Comparison of ENCODE assay signal across 1 cellular context in the genomic region with DNA sequence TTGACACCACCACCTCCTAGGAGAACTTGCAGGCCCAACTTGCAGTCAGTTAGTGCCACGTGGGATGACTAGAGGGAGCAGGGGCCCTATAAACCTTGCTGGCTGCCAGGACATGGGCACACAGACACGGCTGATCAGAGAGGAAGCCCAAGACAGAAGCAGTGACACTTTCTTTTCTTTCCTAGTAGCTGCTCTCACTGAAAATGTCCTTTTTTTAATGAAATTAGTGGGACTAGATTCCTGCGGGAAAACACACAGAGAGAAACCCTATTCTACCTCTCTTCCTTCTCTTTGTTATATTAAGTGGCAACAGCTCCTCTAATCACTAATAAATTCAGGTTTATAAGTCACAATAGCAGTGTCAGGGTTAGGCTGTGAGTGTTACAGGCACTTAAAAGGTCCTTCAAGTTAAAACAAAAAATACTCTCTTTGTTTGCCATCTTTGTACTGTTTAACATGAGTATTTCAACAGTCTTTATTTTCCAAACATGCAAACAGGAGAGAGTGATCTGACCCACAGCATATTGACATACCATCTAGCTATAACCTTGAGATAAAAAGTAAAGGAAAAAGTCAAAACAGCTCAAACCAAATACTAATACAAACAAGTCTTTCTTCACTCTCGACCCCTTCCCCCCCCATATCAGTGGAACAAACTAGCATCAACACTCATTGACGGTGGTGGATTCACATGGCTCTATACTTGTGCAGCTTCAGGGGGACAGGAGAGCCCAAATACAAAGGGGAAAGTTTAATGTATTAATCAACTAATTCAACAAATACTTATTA.
TF ChIP-seq lines count a peak whose summit lies in the region.

No MANE protein-coding gene starts in this region.

TF ChIP-seq in HepG2, 621 proteins besides CTCF, POLR2A, EP300 and RAD21 (continued from another document and continues in another):
- TF ChIP-seq HNF1A (IDR thresholded peaks at IDR 0.05; ENCODE audit: low read depth) = peak; percentile 96
- TF ChIP-seq HNF1A (CRISPR knock-in tag; IDR thresholded peaks at IDR 0.05; ENCODE audit: borderline replicate concordance) = peak; percentile 98
- TF ChIP-seq ZNF513 (CRISPR knock-in tag; conservative IDR thresholded peaks at IDR 0.05) = no peak
- peak; percentile 81 for TF ChIP-seq SKI (IDR thresholded peaks at IDR 0.05; ENCODE audit: partially characterized antibody)
- TF ChIP-seq TFDP1 (CRISPR knock-in tag; IDR thresholded peaks at IDR 0.05; ENCODE audit: borderline replicate concordance) = no peak; the same call in 1 of the 2 replicates
- peak; percentile 78; the same call in 1 of the 2 replicates for TF ChIP-seq ZBTB25 (CRISPR knock-in tag; IDR thresholded peaks at IDR 0.05)
- TF ChIP-seq FOXA1 (IDR thresholded peaks at IDR 0.05) = peak; percentile 97
- TF ChIP-seq FOXA1 (CRISPR knock-in tag; IDR thresholded peaks at IDR 0.05) = peak; percentile 98
- TF ChIP-seq HNRNPK (IDR thresholded peaks at IDR 0.05; ENCODE audit: low read depth, low read length, poor library complexity, severe bottlenecking) = peak; percentile 18
- TF ChIP-seq ZNF646 (CRISPR knock-in tag; IDR thresholded peaks at IDR 0.05) = no peak
- TF ChIP-seq BHLHE40 (IDR thresholded peaks at IDR 0.05; ENCODE audit: low read length) = 0 out of 2 replicates have a peak, but pooled peaks have one; percentile 19
- TF ChIP-seq ZNF101 (CRISPR knock-in tag; IDR thresholded peaks at IDR 0.05; ENCODE audit: borderline replicate concordance, low read depth) = peak; percentile 1; the same call in 1 of the 2 replicates
- peak; percentile 69; the same call in 1 of the 2 replicates for TF ChIP-seq ZKSCAN8 (CRISPR knock-in tag; IDR thresholded peaks at IDR 0.05; ENCODE audit: borderline replicate concordance)
- TF ChIP-seq ZNF580 (CRISPR knock-in tag; IDR thresholded peaks at IDR 0.05; ENCODE audit: borderline replicate concordance, low read depth) = peak; percentile 78; the same call in 1 of the 2 replicates
- TF ChIP-seq AGO2 (optimal IDR thresholded peaks at IDR 0.05; ENCODE audit: low read depth, low read length) = no peak
- TF ChIP-seq ZFP36 (IDR thresholded peaks at IDR 0.05; ENCODE audit: borderline replicate concordance, low read depth, low read length, partially characterized antibody) = peak; percentile 26
- TF ChIP-seq ZNF3 (CRISPR knock-in tag; IDR thresholded peaks at IDR 0.05) = no peak
- peak; percentile 49; the same call in 1 of the 2 replicates for TF ChIP-seq ZNF350 (CRISPR knock-in tag; IDR thresholded peaks at IDR 0.05; ENCODE audit: borderline replicate concordance, low read depth)
- TF ChIP-seq RBFOX2 (IDR thresholded peaks at IDR 0.05; ENCODE audit: low read depth, low read length) = peak; percentile 82
- TF ChIP-seq ZGPAT (CRISPR knock-in tag; IDR thresholded peaks at IDR 0.05) = peak; percentile 97
- peak; percentile 78; the same call in 1 of the 2 replicates for TF ChIP-seq ZNF564 (CRISPR knock-in tag; IDR thresholded peaks at IDR 0.05)
- TF ChIP-seq NCOA1 (CRISPR knock-in tag; IDR thresholded peaks at IDR 0.05) = peak; percentile 99
- peak; percentile 94 for TF ChIP-seq FOXK2 (IDR thresholded peaks at IDR 0.05)
- TF ChIP-seq ZBTB1 (CRISPR knock-in tag; IDR thresholded peaks at IDR 0.05; ENCODE audit: borderline replicate concordance) = no peak
- TF ChIP-seq ZNF792 (CRISPR knock-in tag; IDR thresholded peaks at IDR 0.05) = peak; percentile 62; the same call in 1 of the 2 replicates
- peak; percentile 98 for TF ChIP-seq MED13 (CRISPR knock-in tag; IDR thresholded peaks at IDR 0.05)
- TF ChIP-seq ONECUT2 (CRISPR knock-in tag; IDR thresholded peaks at IDR 0.05) = peak; percentile 80; the same call in 1 of the 2 replicates
- no peak; the same call in 1 of the 2 replicates for TF ChIP-seq KAT7 (CRISPR knock-in tag; IDR thresholded peaks at IDR 0.05; ENCODE audit: borderline replicate concordance)
- no peak for TF ChIP-seq REL (CRISPR knock-in tag; conservative IDR thresholded peaks at IDR 0.05)
- no peak for TF ChIP-seq CBX2 (IDR thresholded peaks at IDR 0.05; ENCODE audit: low read depth, low read length)
- no peak for TF ChIP-seq CBX2 (CRISPR knock-in tag; IDR thresholded peaks at IDR 0.05; ENCODE audit: low read depth)
- TF ChIP-seq ZSCAN30 (CRISPR knock-in tag; IDR thresholded peaks at IDR 0.05) = no peak
- no peak for TF ChIP-seq ZNF547 (CRISPR knock-in tag; IDR thresholded peaks at IDR 0.05)
- TF ChIP-seq SRSF4 (IDR thresholded peaks at IDR 0.05; ENCODE audit: low read depth, low read length, poor library complexity, severe bottlenecking) = no peak
- no peak for TF ChIP-seq RAD51 (IDR thresholded peaks at IDR 0.05; ENCODE audit: borderline replicate concordance)
- TF ChIP-seq CHD4 (IDR thresholded peaks at IDR 0.05; ENCODE audit: borderline replicate concordance, low read length) = peak; percentile 65; the same call in 1 of the 2 replicates
- TF ChIP-seq HOXA3 (CRISPR knock-in tag; IDR thresholded peaks at IDR 0.05) = peak; percentile 36
- TF ChIP-seq ZNF205 (CRISPR knock-in tag; IDR thresholded peaks at IDR 0.05) = peak; percentile 67; the same call in 1 of the 2 replicates
- peak; percentile 94 for TF ChIP-seq NR2F6 (IDR thresholded peaks at IDR 0.05)
- peak; percentile 93 for TF ChIP-seq NR2F6 (CRISPR knock-in tag; IDR thresholded peaks at IDR 0.05)
- TF ChIP-seq, protein P1, sequence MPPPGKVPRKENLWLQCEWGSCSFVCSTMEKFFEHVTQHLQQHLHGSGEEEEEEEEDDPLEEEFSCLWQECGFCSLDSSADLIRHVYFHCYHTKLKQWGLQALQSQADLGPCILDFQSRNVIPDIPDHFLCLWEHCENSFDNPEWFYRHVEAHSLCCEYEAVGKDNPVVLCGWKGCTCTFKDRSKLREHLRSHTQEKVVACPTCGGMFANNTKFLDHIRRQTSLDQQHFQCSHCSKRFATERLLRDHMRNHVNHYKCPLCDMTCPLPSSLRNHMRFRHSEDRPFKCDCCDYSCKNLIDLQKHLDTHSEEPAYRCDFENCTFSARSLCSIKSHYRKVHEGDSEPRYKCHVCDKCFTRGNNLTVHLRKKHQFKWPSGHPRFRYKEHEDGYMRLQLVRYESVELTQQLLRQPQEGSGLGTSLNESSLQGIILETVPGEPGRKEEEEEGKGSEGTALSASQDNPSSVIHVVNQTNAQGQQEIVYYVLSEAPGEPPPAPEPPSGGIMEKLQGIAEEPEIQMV (CRISPR knock-in tag; IDR thresholded peaks at IDR 0.05; ENCODE audit: low read depth) = 0 out of 2 replicates have a peak, but pooled peaks have one; percentile 17
- peak; percentile 95 for TF ChIP-seq TBX3 (IDR thresholded peaks at IDR 0.05; ENCODE audit: borderline replicate concordance)
